Comparison of ENCODE assay signal across 7 cellular contexts in genomic region chr18:2572144-2572682, GRCh38.
DNase-seq lines count a peak whose midpoint lies in the region; ATAC-seq and FAIRE-seq lines count a peak whose summit lies in the region.

No MANE protein-coding gene starts in this region.

- H3K4me3 ChIP-seq in muscle layer of duodenum (ENCODE audit: low read depth in 1 of 2, low read length in 2 of 2), result peak overlapping the region; percentile 83 to 91

- H3K36me3 ChIP-seq in muscle layer of duodenum (ENCODE audit: control insufficient read depth in 1 of 2, insufficient read depth in 2 of 2, low read length in 2 of 2), result peaks cover 0 to 6% of the 10 kb centered on the region in 2 donors

- H3K36me3 Mint-ChIP-seq in activated naive CD8-positive, alpha-beta T cell, result peaks cover 6% of the 10 kb centered on the region

- H3K27ac ChIP-seq in muscle layer of duodenum (ENCODE audit: low read length), result peak overlapping the region; percentile 99

- H3K27me3 ChIP-seq in muscle layer of duodenum (ENCODE audit: low read depth, low read length), result no peaks in the 10 kb centered on the region

- H3K27me3 Mint-ChIP-seq in activated naive CD8-positive, alpha-beta T cell, result no peaks in the 10 kb centered on the region

- no peaks in the 10 kb centered on the region for H3K9me3 Mint-ChIP-seq in activated naive CD8-positive, alpha-beta T cell (ENCODE audit: low read depth)

- peak overlapping the region; percentile 100 for H3K4me3 Mint-ChIP-seq in activated naive CD8-positive, alpha-beta T cell

- peak; percentile 31 for FAIRE-seq in GM18507 (lab: Jason Lieb, UNC)

- H3K9me3 ChIP-seq in muscle layer of duodenum (ENCODE audit: control insufficient read depth in 1 of 2, low read length in 2 of 2), result no peaks in the 10 kb centered on the region

- no peak for DNase-seq in GM18507 (ENCODE audit: extremely low spot score, insufficient read length, low read depth)
- DNase-seq in EL, result no peak
- DNase-seq in stimulated activated CD8-positive, alpha-beta memory T cell treated with anti-CD3 and anti-CD28 coated beads, Interleukin-4, amount 100 ng/mL, for 48 hours, result no peak

- H3K4me1 ChIP-seq in muscle layer of duodenum (ENCODE audit: control insufficient read depth in 1 of 2, insufficient read depth in 2 of 2, low read length in 2 of 2), result peaks cover 4 to 20% of the 10 kb centered on the region in 2 donors

- peaks cover 51% of the 10 kb centered on the region for H3K4me1 Mint-ChIP-seq in activated naive CD8-positive, alpha-beta T cell (ENCODE audit: low read depth)

- peak overlapping the region; percentile 99 for H3K27ac Mint-ChIP-seq in activated naive CD8-positive, alpha-beta T cell

- ATAC-seq in HG03135 (IDR thresholded peaks at IDR 0.05; ENCODE audit: unreplicated experiment) (peak; percentile 22), HG03521 (IDR thresholded peaks at IDR 0.05; ENCODE audit: unreplicated experiment) (no peak)
